In genomic region chr15:99474981-99475753, GRCh38 we compare ENCODE assay signal across 14 cellular contexts.
DNase-seq lines count a peak whose midpoint lies in the region; ATAC-seq and TF ChIP-seq lines count a peak whose summit lies in the region.
"Had no signal": no experiment of that assay in that cellular context is flagged by ENCODE, and none has a peak within 500 bp of the region (broad histone marks: within the 10 kb centered on the region; RNA-seq: fewer than 3 reads in every experiment).

No MANE protein-coding gene starts in this region.

- H3K27me3 ChIP-seq in BLaER1 = no peaks in the 10 kb centered on the region

- no peaks in the 10 kb centered on the region for H3K36me3 ChIP-seq in BLaER1

- H3K4me1 ChIP-seq in BLaER1 = peaks cover 76% of the 10 kb centered on the region

- no peaks in the 10 kb centered on the region for H3K9me3 ChIP-seq in BLaER1
- H3K9me3 ChIP-seq: A549 had no signal

- DNase-seq in chondrocyte (ENCODE audit: low spot score) (peak; percentile 81), islet precursor cell (peak; percentile 52), retina (peak; percentile 31), NCI-H2171 treated with DMSO at 0.1 percent for 48 hours (lab: John Stamatoyannopoulos, UW) (no peak), T1000 (lab: John Stamatoyannopoulos, UW) (no peak)
- DNase-seq in activated CD4-positive, alpha-beta T cell treated with anti-CD3 and anti-CD28 coated beads, Interleukin-2, amount 50 U/mL, for 1 hour = no peak
- DNase-seq in stimulated activated effector memory CD8-positive, alpha-beta T cell treated with anti-CD3 and anti-CD28 coated beads, Interleukin-12 subunit alpha, Interleukin-12 subunit beta, amount 100 ng/mL, for 72 hours (ENCODE audit: low spot score in 2 of 2) = no peak
- DNase-seq: NCI-H2171 had no signal

- H4K20me1 ChIP-seq in BLaER1 = no peaks in the 10 kb centered on the region

- H3K27ac ChIP-seq in BLaER1 = peak overlapping the region; percentile 83
- H3K27ac ChIP-seq: SK-N-MC had no signal

- H3K4me3 ChIP-seq in BLaER1 = no peak overlapping the region
- H3K4me3 ChIP-seq: A549, SK-N-MC had no signal

- no peak for ATAC-seq in stimulated activated effector memory CD8-positive, alpha-beta T cell treated with anti-CD3 and anti-CD28 coated beads, Interleukin-12 subunit alpha, Interleukin-12 subunit beta, amount 100 ng/mL, for 72 hours
- ATAC-seq: activated naive CD4-positive, alpha-beta T cell treated with anti-CD3 and anti-CD28 coated beads, Interleukin-2, amount 50 U/mL, for 72 hours had no signal

- H3K9me3 Mint-ChIP-seq in chondrocyte (ENCODE audit: low read depth) = no peaks in the 10 kb centered on the region
- no peaks in the 10 kb centered on the region for H3K9me3 Mint-ChIP-seq in stimulated activated effector memory CD8-positive, alpha-beta T cell treated with anti-CD3 and anti-CD28 coated beads, Interleukin-12 subunit alpha, Interleukin-12 subunit beta, amount 100 ng/mL, for 72 hours
- H3K9me3 Mint-ChIP-seq: activated naive CD4-positive, alpha-beta T cell treated with anti-CD3 and anti-CD28 coated beads, Interleukin-2, amount 50 U/mL, for 72 hours; stimulated activated naive CD8-positive, alpha-beta T cell treated with anti-CD3 and anti-CD28 coated beads, Interleukin-15, Interleukin-2, amounts not matched to agents 100 ng/mL and 50 ng/mL, for 24 hours had no signal

- no peaks in the 10 kb centered on the region for H3K27me3 Mint-ChIP-seq in chondrocyte (ENCODE audit: low read depth)
- H3K27me3 Mint-ChIP-seq: stimulated activated naive CD8-positive, alpha-beta T cell treated with anti-CD3 and anti-CD28 coated beads, Interleukin-15, Interleukin-2, amounts not matched to agents 100 ng/mL and 50 ng/mL, for 24 hours had no signal

- H3K4me3 Mint-ChIP-seq in chondrocyte (ENCODE audit: unreplicated experiment) = no peak overlapping the region
- no peak overlapping the region for H3K4me3 Mint-ChIP-seq in stimulated activated effector memory CD8-positive, alpha-beta T cell treated with anti-CD3 and anti-CD28 coated beads, Interleukin-12 subunit alpha, Interleukin-12 subunit beta, amount 100 ng/mL, for 72 hours
- H3K4me3 Mint-ChIP-seq: stimulated activated naive CD8-positive, alpha-beta T cell treated with anti-CD3 and anti-CD28 coated beads, Interleukin-15, Interleukin-2, amounts not matched to agents 100 ng/mL and 50 ng/mL, for 24 hours had no signal

- no peak overlapping the region for H3K9ac ChIP-seq in BLaER1

- H3K36me3 Mint-ChIP-seq in chondrocyte (ENCODE audit: low read depth) = peaks cover 2% of the 10 kb centered on the region
- H3K36me3 Mint-ChIP-seq in stimulated activated effector memory CD8-positive, alpha-beta T cell treated with anti-CD3 and anti-CD28 coated beads, Interleukin-12 subunit alpha, Interleukin-12 subunit beta, amount 100 ng/mL, for 72 hours = no peaks in the 10 kb centered on the region
- H3K36me3 Mint-ChIP-seq: activated naive CD4-positive, alpha-beta T cell treated with anti-CD3 and anti-CD28 coated beads, Interleukin-2, amount 50 U/mL, for 72 hours had no signal

- no peak for TF ChIP-seq CTCF in chondrocyte (IDR thresholded peaks at IDR 0.05)

- peak overlapping the region; percentile 95 for H3K27ac Mint-ChIP-seq in chondrocyte (ENCODE audit: unreplicated experiment)
- H3K27ac Mint-ChIP-seq in stimulated activated effector memory CD8-positive, alpha-beta T cell treated with anti-CD3 and anti-CD28 coated beads, Interleukin-12 subunit alpha, Interleukin-12 subunit beta, amount 100 ng/mL, for 72 hours = no peak overlapping the region
- H3K27ac Mint-ChIP-seq: activated naive CD4-positive, alpha-beta T cell treated with anti-CD3 and anti-CD28 coated beads, Interleukin-2, amount 50 U/mL, for 72 hours; progenitor cell of endocrine pancreas; stimulated activated naive CD8-positive, alpha-beta T cell treated with anti-CD3 and anti-CD28 coated beads, Interleukin-15, Interleukin-2, amounts not matched to agents 100 ng/mL and 50 ng/mL, for 24 hours had no signal

- peaks cover 64% of the 10 kb centered on the region for H3K4me1 Mint-ChIP-seq in chondrocyte (ENCODE audit: low read depth)
- H3K4me1 Mint-ChIP-seq in stimulated activated effector memory CD8-positive, alpha-beta T cell treated with anti-CD3 and anti-CD28 coated beads, Interleukin-12 subunit alpha, Interleukin-12 subunit beta, amount 100 ng/mL, for 72 hours = no peaks in the 10 kb centered on the region

- H3K4me2 ChIP-seq in BLaER1 = peak overlapping the region; percentile 77

Comparison
In these comparisons a context has a peak if more than half of its experiments do, and no peak if none do; other contexts are left out.
1. DNase-seq: peak in chondrocyte (single experiment), islet precursor cell (single experiment) and retina (single experiment); none in activated CD4-positive, alpha-beta T cell treated with anti-CD3 and anti-CD28 coated beads, Interleukin-2, amount 50 U/mL, for 1 hour (single experiment), NCI-H2171 treated with DMSO at 0.1 percent for 48 hours (single experiment), stimulated activated effector memory CD8-positive, alpha-beta T cell treated with anti-CD3 and anti-CD28 coated beads, Interleukin-12 subunit alpha, Interleukin-12 subunit beta, amount 100 ng/mL, for 72 hours (0 of 2) and T1000 (single experiment).